Comparison of ENCODE assay signal across 20 cellular contexts in the genomic region with DNA sequence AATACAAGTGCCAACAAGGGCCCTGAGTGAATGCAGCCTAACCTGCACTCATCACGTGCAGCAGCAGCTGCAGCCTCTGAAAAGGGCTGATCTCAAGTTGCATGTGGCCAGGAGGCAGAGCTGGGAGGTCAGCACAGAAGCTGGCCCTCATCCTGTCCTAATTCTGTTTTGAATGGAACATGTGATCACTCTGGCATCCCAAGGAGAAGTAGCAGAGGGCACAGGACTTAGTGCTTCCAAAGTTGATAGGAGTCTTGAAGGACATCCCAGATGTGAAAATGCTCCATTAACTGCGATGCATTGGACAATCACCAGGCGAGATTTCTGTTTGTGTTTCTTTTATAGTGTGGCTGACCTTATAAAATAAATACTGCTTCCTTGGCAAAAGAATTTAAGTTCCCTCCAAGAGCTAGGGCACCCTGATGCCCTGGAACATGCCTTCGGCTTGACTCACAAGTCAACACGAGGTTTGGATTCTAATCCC. TPM values are rescaled to one million over a fixed set of nuclear protein-coding genes. Genes with fewer than 3 reads are reported as not detected.
DNase-seq lines count a peak whose midpoint lies in the region; TF ChIP-seq lines count a peak whose summit lies in the region.
"Had no signal": no experiment of that assay in that cellular context is flagged by ENCODE, and none has a peak within 500 bp of the region (broad histone marks: within the 10 kb centered on the region; RNA-seq: fewer than 3 reads in every experiment).

No MANE protein-coding gene starts in this region.

- H3K4me3 ChIP-seq in LNCaP clone FGC (ENCODE audit: low read depth, low read length) (no peak overlapping the region), osteoblast (ENCODE audit: insufficient read depth, low read length) (no peak overlapping the region)
- H3K4me3 ChIP-seq: lung, PC-9, tibial artery had no signal

- no peak overlapping the region for H3K27ac ChIP-seq in osteoblast (ENCODE audit: low read depth, low read length)
- H3K27ac ChIP-seq: PC-9 had no signal

- peaks cover 20% of the 10 kb centered on the region for H3K4me1 ChIP-seq in osteoblast (ENCODE audit: insufficient read depth, low read length)

- DNase-seq in EL (peak; percentile 72), LNCaP clone FGC (ENCODE audit: low read depth) (peak; percentile 79), brain pericyte (ENCODE audit: low read depth, low spot score) (peak; percentile 50), osteoblast (ENCODE audit: insufficient read length, low spot score, missing footprints) (no peak), ACHN (no peak), hippocampal formation (lab: John Stamatoyannopoulos, UW) (no peak), G401 (ENCODE audit: low spot score) (no peak)
- DNase-seq in stimulated activated CD4-positive, alpha-beta T cell treated with anti-CD3 and anti-CD28 coated beads, Interleukin-12 subunit alpha, Interleukin-12 subunit beta, amount 100 ng/mL, for 4 hours: no peak
- DNase-seq: activated CD4-positive, alpha-beta T cell treated with anti-CD3 and anti-CD28 coated beads, Interleukin-2, amount 50 U/mL, for 4 hours; activated naive CD4-positive, alpha-beta T cell treated with Interleukin-2 at 50 U/mL for 16 hours; C1 segment of cervical spinal cord; DMS153; immature natural killer cell; naive B cell; NCI-H187; NCI-H524 treated with DMSO at 0.1 percent for 48 hours; PC-9; stimulated activated naive CD4-positive, alpha-beta T cell; tibial artery had no signal

- in situ Hi-C loops in ACHN (cut with HindIII; ENCODE audit: low pct_ligation_motif_present, low pct_unique_long_range_greater_than_20kb, low sequenced_read_pairs) (no loop called here), G401 (cut with HindIII; ENCODE audit: low sequenced_read_pairs) (no loop called here)

- no peaks in the 10 kb centered on the region for H3K9me3 ChIP-seq in osteoblast (ENCODE audit: low read depth, low read length)
- H3K9me3 ChIP-seq: tibial artery had no signal

- no peaks in the 10 kb centered on the region for H3K36me3 ChIP-seq in osteoblast (ENCODE audit: insufficient read depth, low read length)
- H3K36me3 ChIP-seq: tibial artery had no signal

- no peak overlapping the region for H3K4me2 ChIP-seq in osteoblast (ENCODE audit: insufficient read depth, low read length)
- H3K4me2 ChIP-seq: PC-9 had no signal

- TF ChIP-seq CTCF in LNCaP clone FGC (IDR thresholded peaks at IDR 0.05; ENCODE audit: control insufficient read depth, extremely low read depth, insufficient read depth): no peak
- TF ChIP-seq CTCF in osteoblast (IDR thresholded peaks at IDR 0.05; ENCODE audit: extremely low read depth, low read depth, low read length): no peak

- H3K27me3 ChIP-seq in osteoblast (ENCODE audit: insufficient read depth, low read length): no peaks in the 10 kb centered on the region
- H3K27me3 ChIP-seq: tibial artery had no signal

- no peaks in the 10 kb centered on the region for H4K20me1 ChIP-seq in osteoblast (ENCODE audit: insufficient read depth, low read length)

- H3K79me2 ChIP-seq in osteoblast (ENCODE audit: insufficient read depth, low read length): no peaks in the 10 kb centered on the region

- peak overlapping the region; percentile 14 for H2AFZ ChIP-seq in osteoblast (ENCODE audit: low read length)
- H2AFZ ChIP-seq: PC-9 had no signal

RNA-seq across cellular contexts. Expression of a gene that starts 31.6 kb away (rescaled TPM):
- total RNA-seq in osteoblast: 56.9 and 58.6 TPM in 2 replicates
- total RNA-seq in G401 (2014; rRNA removed; shearing (Covaris generic)): 14.0 and 22.4 TPM in 2 replicates

RNA-seq across cellular contexts. Expression of a gene that starts 35.2 kb away (rescaled TPM):
- 8.0 and 9.7 TPM in 2 replicates for total RNA-seq in osteoblast
- 6.7 and 13.6 TPM in 2 replicates for total RNA-seq in G401 (2014; rRNA removed; shearing (Covaris generic))

Comparison
In these comparisons a context has a peak if more than half of its experiments do, and no peak if none do; other contexts are left out.
1. DNase-seq: peak in EL (single experiment), LNCaP clone FGC (single experiment) and brain pericyte (single experiment); none in osteoblast (single experiment), stimulated activated CD4-positive, alpha-beta T cell treated with anti-CD3 and anti-CD28 coated beads, Interleukin-12 subunit alpha, Interleukin-12 subunit beta, amount 100 ng/mL, for 4 hours (single experiment), ACHN (single experiment), hippocampal formation (0 of 2) and G401 (single experiment).